1 cellular context compared by ENCODE assay signal in genomic region chrX:71532078-71532752, GRCh38.
A peak's percentile ranks its signal among the peaks of the same experiment; 100 is the strongest.
TF ChIP-seq lines count a peak whose summit lies in the region.

No MANE protein-coding gene starts in this region.

TF ChIP-seq in K562, 482 proteins besides CTCF, POLR2A, EP300 and RAD21 (continued from another document and continues in another):
- no peak for TF ChIP-seq ZBTB40 (IDR thresholded peaks at IDR 0.05)
- no peak for TF ChIP-seq ZBTB40 (CRISPR knock-in tag; IDR thresholded peaks at IDR 0.05)
- 0 out of 2 replicates have a peak, but pooled peaks have one; percentile 13 for TF ChIP-seq FOSL1 (tag; conservative IDR thresholded peaks at IDR 0.05)
- no peak for TF ChIP-seq ETV5 (CRISPR knock-in tag; IDR thresholded peaks at IDR 0.05; ENCODE audit: low read depth)
- TF ChIP-seq ATF7 (IDR thresholded peaks at IDR 0.05): 0 out of 2 replicates have a peak, but pooled peaks have one; percentile 11
- TF ChIP-seq MTA1 (IDR thresholded peaks at IDR 0.05; ENCODE audit: borderline replicate concordance): no peak
- TF ChIP-seq ZFP30 (CRISPR knock-in tag; IDR thresholded peaks at IDR 0.05; ENCODE audit: borderline replicate concordance): no peak
- no peak for TF ChIP-seq MXI1 (IDR thresholded peaks at IDR 0.05; ENCODE audit: low read depth, low read length)
- no peak for TF ChIP-seq KAT8 (IDR thresholded peaks at IDR 0.05; ENCODE audit: low read depth)
- no peak for TF ChIP-seq CBFA2T2 (conservative IDR thresholded peaks at IDR 0.05)
- no peak for TF ChIP-seq TCF7 (IDR thresholded peaks at IDR 0.05; ENCODE audit: borderline replicate concordance)
- no peak for TF ChIP-seq ZNF263 (CRISPR knock-in tag; IDR thresholded peaks at IDR 0.05; ENCODE audit: borderline replicate concordance)
- no peak for TF ChIP-seq ZNF668 (CRISPR knock-in tag; IDR thresholded peaks at IDR 0.05)
- no peak for TF ChIP-seq SNRNP70 (optimal IDR thresholded peaks at IDR 0.05; ENCODE audit: low read depth, low read length)
- no peak for TF ChIP-seq NR2C1 (IDR thresholded peaks at IDR 0.05)
- TF ChIP-seq NR2C1 (tag; IDR thresholded peaks at IDR 0.05): no peak
- no peak for TF ChIP-seq ZNF253 (CRISPR knock-in tag; conservative IDR thresholded peaks at IDR 0.05)
- TF ChIP-seq RREB1 (CRISPR knock-in tag; IDR thresholded peaks at IDR 0.05): no peak
- TF ChIP-seq CREBBP (IDR thresholded peaks at IDR 0.05; ENCODE audit: low read depth, low read length): no peak
- no peak for TF ChIP-seq STAT6 (CRISPR knock-in tag; IDR thresholded peaks at IDR 0.05)
- TF ChIP-seq JUNB (CRISPR knock-in tag; conservative IDR thresholded peaks at IDR 0.05): no peak
- TF ChIP-seq SRSF7 (optimal IDR thresholded peaks at IDR 0.05; ENCODE audit: low read depth, low read length): no peak
- 0 out of 4 replicates have a peak, but pooled peaks of 1 of the 2 experiments have one; percentile 45 for TF ChIP-seq ZNF318 (IDR thresholded peaks at IDR 0.05; ENCODE audit: borderline replicate concordance in 1 of 2, low read depth in 1 of 2)
- no peak for TF ChIP-seq BACH1 (tag; IDR thresholded peaks at IDR 0.05)
- no peak for TF ChIP-seq MED1 (CRISPR knock-in tag; IDR thresholded peaks at IDR 0.05; ENCODE audit: borderline replicate concordance)
- no peak for TF ChIP-seq TEAD2 (tag; IDR thresholded peaks at IDR 0.05)
- TF ChIP-seq PPARD (CRISPR knock-in tag; IDR thresholded peaks at IDR 0.05): no peak
- TF ChIP-seq ZNF354B (CRISPR knock-in tag; IDR thresholded peaks at IDR 0.05): no peak
- TF ChIP-seq TAL1 (IDR thresholded peaks at IDR 0.05): peak; percentile 17; the same call in 1 of the 2 replicates
- no peak for TF ChIP-seq DEAF1 (CRISPR knock-in tag; IDR thresholded peaks at IDR 0.05)
